In the genomic region with DNA sequence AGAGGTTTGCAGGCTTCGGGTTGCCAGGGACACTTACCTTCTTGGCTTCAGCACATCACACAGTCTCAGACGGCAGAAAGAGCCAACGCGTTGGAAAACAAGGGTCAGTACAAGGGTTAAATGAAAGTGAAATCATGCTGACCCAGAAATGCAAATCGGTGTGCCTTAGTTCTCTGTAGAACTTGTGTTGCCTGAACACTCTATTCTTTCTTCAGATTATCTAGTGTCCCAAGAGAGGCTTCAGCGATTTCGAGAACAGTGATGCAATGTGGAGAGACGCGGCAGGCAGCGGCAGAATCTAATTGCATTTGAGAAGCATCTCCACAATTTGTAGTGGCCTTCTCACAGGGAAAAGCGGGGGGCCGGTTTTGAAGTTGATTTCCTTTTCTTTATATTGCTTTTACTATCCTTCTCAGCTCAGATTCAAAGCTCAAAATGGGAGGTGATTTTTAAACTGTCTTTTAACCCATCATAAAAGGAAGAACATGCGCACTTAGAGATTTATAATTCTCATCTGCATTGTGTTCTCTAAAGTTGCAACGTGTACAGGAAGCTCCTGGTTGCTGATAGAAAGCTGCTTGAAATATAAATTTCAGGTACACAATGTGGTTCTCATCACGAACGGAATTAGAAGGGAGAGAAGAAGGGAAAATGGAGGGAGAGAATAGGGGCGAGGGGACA, we compare ENCODE assay signal across 1 cellular context.
TF ChIP-seq lines count a peak whose summit lies in the region.

No MANE protein-coding gene starts in this region.

TF ChIP-seq in GM12878, 131 proteins besides CTCF, POLR2A, EP300 and RAD21 (continued from another document and continues in another):
- TF ChIP-seq ASH2L (IDR thresholded peaks at IDR 0.05; ENCODE audit: borderline replicate concordance, low read depth) (no peak; the same call in 1 of the 2 replicates), PAX5 (IDR thresholded peaks at IDR 0.05; ENCODE audit: borderline replicate concordance, low read depth, low read length) (no peak), RUNX3 (IDR thresholded peaks at IDR 0.05; ENCODE audit: low read length) (0 out of 2 replicates have a peak, but pooled peaks have one; percentile 19), BCL11A (IDR thresholded peaks at IDR 0.05; ENCODE audit: low read depth, low read length) (no peak), TARDBP (IDR thresholded peaks at IDR 0.05; ENCODE audit: borderline replicate concordance) (no peak), CBX5 (IDR thresholded peaks at IDR 0.05; ENCODE audit: low read depth) (no peak), NBN (IDR thresholded peaks at IDR 0.05) (no peak), EED (IDR thresholded peaks at IDR 0.05; ENCODE audit: low read depth) (no peak), RFX5 (IDR thresholded peaks at IDR 0.05; ENCODE audit: low read depth, low read length) (no peak), TAF1 (IDR thresholded peaks at IDR 0.05; ENCODE audit: borderline replicate concordance, low read depth, low read length) (no peak), HCFC1 (IDR thresholded peaks at IDR 0.05; ENCODE audit: low read length) (no peak), RCOR1 (conservative IDR thresholded peaks at IDR 0.05; ENCODE audit: low read depth, low read length) (0 out of 2 replicates have a peak, but pooled peaks have one; percentile 76), CEBPB (IDR thresholded peaks at IDR 0.05; ENCODE audit: borderline replicate concordance in 1 of 2, low read depth in 2 of 2, low read length in 2 of 2) (peak in 1 of 2 experiments; percentile 45; a peak in 1 of 4 replicates), CREB1 (IDR thresholded peaks at IDR 0.05; ENCODE audit: low read depth) (no peak), MXI1 (IDR thresholded peaks at IDR 0.05; ENCODE audit: low read depth, low read length) (0 out of 2 replicates have a peak, but pooled peaks have one; percentile 33), ZNF217 (IDR thresholded peaks at IDR 0.05) (no peak), DPF2 (IDR thresholded peaks at IDR 0.05) (no peak), IKZF2 (IDR thresholded peaks at IDR 0.05) (peak; percentile 20 to 54; a peak in 1 of 4 replicates), POLR2AphosphoS5 (IDR thresholded peaks at IDR 0.05; ENCODE audit: low read length) (no peak), ZNF384 (IDR thresholded peaks at IDR 0.05; ENCODE audit: borderline replicate concordance, low read depth, low read length) (no peak), JUNB (IDR thresholded peaks at IDR 0.05) (no peak), ZNF274 (IDR thresholded peaks at IDR 0.05; ENCODE audit: insufficient read depth, insufficient read length) (no peak)
- TF ChIP-seq, protein P1, sequence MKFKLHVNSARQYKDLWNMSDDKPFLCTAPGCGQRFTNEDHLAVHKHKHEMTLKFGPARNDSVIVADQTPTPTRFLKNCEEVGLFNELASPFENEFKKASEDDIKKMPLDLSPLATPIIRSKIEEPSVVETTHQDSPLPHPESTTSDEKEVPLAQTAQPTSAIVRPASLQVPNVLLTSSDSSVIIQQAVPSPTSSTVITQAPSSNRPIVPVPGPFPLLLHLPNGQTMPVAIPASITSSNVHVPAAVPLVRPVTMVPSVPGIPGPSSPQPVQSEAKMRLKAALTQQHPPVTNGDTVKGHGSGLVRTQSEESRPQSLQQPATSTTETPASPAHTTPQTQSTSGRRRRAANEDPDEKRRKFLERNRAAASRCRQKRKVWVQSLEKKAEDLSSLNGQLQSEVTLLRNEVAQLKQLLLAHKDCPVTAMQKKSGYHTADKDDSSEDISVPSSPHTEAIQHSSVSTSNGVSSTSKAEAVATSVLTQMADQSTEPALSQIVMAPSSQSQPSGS (IDR thresholded peaks at IDR 0.05; ENCODE audit: low read length) = no peak; the same call in 1 of the 2 replicates
- TF ChIP-seq, protein P2, sequence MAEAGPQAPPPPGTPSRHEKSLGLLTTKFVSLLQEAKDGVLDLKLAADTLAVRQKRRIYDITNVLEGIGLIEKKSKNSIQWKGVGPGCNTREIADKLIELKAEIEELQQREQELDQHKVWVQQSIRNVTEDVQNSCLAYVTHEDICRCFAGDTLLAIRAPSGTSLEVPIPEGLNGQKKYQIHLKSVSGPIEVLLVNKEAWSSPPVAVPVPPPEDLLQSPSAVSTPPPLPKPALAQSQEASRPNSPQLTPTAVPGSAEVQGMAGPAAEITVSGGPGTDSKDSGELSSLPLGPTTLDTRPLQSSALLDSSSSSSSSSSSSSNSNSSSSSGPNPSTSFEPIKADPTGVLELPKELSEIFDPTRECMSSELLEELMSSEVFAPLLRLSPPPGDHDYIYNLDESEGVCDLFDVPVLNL (IDR thresholded peaks at IDR 0.05; ENCODE audit: low read depth, low read length) = no peak
- TF ChIP-seq, protein P3, sequence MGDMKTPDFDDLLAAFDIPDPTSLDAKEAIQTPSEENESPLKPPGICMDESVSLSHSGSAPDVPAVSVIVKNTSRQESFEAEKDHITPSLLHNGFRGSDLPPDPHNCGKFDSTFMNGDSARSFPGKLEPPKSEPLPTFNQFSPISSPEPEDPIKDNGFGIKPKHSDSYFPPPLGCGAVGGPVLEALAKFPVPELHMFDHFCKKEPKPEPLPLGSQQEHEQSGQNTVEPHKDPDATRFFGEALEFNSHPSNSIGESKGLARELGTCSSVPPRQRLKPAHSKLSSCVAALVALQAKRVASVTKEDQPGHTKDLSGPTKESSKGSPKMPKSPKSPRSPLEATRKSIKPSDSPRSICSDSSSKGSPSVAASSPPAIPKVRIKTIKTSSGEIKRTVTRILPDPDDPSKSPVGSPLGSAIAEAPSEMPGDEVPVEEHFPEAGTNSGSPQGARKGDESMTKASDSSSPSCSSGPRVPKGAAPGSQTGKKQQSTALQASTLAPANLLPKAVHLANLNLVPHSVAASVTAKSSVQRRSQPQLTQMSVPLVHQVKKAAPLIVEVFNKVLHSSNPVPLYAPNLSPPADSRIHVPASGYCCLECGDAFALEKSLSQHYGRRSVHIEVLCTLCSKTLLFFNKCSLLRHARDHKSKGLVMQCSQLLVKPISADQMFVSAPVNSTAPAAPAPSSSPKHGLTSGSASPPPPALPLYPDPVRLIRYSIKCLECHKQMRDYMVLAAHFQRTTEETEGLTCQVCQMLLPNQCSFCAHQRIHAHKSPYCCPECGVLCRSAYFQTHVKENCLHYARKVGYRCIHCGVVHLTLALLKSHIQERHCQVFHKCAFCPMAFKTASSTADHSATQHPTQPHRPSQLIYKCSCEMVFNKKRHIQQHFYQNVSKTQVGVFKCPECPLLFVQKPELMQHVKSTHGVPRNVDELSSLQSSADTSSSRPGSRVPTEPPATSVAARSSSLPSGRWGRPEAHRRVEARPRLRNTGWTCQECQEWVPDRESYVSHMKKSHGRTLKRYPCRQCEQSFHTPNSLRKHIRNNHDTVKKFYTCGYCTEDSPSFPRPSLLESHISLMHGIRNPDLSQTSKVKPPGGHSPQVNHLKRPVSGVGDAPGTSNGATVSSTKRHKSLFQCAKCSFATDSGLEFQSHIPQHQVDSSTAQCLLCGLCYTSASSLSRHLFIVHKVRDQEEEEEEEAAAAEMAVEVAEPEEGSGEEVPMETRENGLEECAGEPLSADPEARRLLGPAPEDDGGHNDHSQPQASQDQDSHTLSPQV (IDR thresholded peaks at IDR 0.05) = no peak
- TF ChIP-seq, protein P4, sequence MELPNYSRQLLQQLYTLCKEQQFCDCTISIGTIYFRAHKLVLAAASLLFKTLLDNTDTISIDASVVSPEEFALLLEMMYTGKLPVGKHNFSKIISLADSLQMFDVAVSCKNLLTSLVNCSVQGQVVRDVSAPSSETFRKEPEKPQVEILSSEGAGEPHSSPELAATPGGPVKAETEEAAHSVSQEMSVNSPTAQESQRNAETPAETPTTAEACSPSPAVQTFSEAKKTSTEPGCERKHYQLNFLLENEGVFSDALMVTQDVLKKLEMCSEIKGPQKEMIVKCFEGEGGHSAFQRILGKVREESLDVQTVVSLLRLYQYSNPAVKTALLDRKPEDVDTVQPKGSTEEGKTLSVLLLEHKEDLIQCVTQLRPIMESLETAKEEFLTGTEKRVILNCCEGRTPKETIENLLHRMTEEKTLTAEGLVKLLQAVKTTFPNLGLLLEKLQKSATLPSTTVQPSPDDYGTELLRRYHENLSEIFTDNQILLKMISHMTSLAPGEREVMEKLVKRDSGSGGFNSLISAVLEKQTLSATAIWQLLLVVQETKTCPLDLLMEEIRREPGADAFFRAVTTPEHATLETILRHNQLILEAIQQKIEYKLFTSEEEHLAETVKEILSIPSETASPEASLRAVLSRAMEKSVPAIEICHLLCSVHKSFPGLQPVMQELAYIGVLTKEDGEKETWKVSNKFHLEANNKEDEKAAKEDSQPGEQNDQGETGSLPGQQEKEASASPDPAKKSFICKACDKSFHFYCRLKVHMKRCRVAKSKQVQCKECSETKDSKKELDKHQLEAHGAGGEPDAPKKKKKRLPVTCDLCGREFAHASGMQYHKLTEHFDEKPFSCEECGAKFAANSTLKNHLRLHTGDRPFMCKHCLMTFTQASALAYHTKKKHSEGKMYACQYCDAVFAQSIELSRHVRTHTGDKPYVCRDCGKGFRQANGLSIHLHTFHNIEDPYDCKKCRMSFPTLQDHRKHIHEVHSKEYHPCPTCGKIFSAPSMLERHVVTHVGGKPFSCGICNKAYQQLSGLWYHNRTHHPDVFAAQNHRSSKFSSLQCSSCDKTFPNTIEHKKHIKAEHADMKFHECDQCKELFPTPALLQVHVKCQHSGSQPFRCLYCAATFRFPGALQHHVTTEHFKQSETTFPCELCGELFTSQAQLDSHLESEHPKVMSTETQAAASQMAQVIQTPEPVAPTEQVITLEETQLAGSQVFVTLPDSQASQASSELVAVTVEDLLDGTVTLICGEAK (IDR thresholded peaks at IDR 0.05; ENCODE audit: borderline replicate concordance) = no peak; the same call in 1 of the 2 replicates
- TF ChIP-seq, protein P5, sequence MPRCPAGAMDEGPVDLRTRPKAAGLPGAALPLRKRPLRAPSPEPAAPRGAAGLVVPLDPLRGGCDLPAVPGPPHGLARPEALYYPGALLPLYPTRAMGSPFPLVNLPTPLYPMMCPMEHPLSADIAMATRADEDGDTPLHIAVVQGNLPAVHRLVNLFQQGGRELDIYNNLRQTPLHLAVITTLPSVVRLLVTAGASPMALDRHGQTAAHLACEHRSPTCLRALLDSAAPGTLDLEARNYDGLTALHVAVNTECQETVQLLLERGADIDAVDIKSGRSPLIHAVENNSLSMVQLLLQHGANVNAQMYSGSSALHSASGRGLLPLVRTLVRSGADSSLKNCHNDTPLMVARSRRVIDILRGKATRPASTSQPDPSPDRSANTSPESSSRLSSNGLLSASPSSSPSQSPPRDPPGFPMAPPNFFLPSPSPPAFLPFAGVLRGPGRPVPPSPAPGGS (IDR thresholded peaks at IDR 0.05; ENCODE audit: borderline replicate concordance, insufficient read depth, low read depth, low read length, poor library complexity, severe bottlenecking) = no peak
- TF ChIP-seq, protein P6, sequence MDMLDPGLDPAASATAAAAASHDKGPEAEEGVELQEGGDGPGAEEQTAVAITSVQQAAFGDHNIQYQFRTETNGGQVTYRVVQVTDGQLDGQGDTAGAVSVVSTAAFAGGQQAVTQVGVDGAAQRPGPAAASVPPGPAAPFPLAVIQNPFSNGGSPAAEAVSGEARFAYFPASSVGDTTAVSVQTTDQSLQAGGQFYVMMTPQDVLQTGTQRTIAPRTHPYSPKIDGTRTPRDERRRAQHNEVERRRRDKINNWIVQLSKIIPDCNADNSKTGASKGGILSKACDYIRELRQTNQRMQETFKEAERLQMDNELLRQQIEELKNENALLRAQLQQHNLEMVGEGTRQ (IDR thresholded peaks at IDR 0.05; ENCODE audit: borderline replicate concordance, low read depth, low read length) = no peak
- TF ChIP-seq, protein P7, sequence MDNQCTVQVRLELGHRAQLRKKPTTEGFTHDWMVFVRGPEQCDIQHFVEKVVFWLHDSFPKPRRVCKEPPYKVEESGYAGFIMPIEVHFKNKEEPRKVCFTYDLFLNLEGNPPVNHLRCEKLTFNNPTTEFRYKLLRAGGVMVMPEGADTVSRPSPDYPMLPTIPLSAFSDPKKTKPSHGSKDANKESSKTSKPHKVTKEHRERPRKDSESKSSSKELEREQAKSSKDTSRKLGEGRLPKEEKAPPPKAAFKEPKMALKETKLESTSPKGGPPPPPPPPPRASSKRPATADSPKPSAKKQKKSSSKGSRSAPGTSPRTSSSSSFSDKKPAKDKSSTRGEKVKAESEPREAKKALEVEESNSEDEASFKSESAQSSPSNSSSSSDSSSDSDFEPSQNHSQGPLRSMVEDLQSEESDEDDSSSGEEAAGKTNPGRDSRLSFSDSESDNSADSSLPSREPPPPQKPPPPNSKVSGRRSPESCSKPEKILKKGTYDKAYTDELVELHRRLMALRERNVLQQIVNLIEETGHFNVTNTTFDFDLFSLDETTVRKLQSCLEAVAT (IDR thresholded peaks at IDR 0.05) = peak; percentile 88
- TF ChIP-seq, protein P8, sequence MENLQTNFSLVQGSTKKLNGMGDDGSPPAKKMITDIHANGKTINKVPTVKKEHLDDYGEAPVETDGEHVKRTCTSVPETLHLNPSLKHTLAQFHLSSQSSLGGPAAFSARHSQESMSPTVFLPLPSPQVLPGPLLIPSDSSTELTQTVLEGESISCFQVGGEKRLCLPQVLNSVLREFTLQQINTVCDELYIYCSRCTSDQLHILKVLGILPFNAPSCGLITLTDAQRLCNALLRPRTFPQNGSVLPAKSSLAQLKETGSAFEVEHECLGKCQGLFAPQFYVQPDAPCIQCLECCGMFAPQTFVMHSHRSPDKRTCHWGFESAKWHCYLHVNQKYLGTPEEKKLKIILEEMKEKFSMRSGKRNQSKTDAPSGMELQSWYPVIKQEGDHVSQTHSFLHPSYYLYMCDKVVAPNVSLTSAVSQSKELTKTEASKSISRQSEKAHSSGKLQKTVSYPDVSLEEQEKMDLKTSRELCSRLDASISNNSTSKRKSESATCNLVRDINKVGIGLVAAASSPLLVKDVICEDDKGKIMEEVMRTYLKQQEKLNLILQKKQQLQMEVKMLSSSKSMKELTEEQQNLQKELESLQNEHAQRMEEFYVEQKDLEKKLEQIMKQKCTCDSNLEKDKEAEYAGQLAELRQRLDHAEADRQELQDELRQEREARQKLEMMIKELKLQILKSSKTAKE (IDR thresholded peaks at IDR 0.05; ENCODE audit: low read depth, poor library complexity, severe bottlenecking) = peak; percentile 29
- TF ChIP-seq, protein P9, sequence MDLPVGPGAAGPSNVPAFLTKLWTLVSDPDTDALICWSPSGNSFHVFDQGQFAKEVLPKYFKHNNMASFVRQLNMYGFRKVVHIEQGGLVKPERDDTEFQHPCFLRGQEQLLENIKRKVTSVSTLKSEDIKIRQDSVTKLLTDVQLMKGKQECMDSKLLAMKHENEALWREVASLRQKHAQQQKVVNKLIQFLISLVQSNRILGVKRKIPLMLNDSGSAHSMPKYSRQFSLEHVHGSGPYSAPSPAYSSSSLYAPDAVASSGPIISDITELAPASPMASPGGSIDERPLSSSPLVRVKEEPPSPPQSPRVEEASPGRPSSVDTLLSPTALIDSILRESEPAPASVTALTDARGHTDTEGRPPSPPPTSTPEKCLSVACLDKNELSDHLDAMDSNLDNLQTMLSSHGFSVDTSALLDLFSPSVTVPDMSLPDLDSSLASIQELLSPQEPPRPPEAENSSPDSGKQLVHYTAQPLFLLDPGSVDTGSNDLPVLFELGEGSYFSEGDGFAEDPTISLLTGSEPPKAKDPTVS (IDR thresholded peaks at IDR 0.05; ENCODE audit: low read depth, low read length) = no peak
- TF ChIP-seq, protein P10, sequence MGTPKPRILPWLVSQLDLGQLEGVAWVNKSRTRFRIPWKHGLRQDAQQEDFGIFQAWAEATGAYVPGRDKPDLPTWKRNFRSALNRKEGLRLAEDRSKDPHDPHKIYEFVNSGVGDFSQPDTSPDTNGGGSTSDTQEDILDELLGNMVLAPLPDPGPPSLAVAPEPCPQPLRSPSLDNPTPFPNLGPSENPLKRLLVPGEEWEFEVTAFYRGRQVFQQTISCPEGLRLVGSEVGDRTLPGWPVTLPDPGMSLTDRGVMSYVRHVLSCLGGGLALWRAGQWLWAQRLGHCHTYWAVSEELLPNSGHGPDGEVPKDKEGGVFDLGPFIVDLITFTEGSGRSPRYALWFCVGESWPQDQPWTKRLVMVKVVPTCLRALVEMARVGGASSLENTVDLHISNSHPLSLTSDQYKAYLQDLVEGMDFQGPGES (IDR thresholded peaks at IDR 0.05) = no peak
- TF ChIP-seq, protein P11, sequence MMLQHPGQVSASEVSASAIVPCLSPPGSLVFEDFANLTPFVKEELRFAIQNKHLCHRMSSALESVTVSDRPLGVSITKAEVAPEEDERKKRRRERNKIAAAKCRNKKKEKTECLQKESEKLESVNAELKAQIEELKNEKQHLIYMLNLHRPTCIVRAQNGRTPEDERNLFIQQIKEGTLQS (IDR thresholded peaks at IDR 0.05; ENCODE audit: borderline replicate concordance, extremely low read depth, low read depth, low read length) = no peak
